In genomic region chr6:150813993-150814359, GRCh38 we compare ENCODE assay signal across 9 cellular contexts. TPM values are rescaled to one million over a fixed set of nuclear protein-coding genes. Genes with fewer than 3 reads are reported as not detected.
A peak's percentile ranks its signal among the peaks of the same experiment; 100 is the strongest.
DNase-seq lines count a peak whose midpoint lies in the region; ATAC-seq, FAIRE-seq and TF ChIP-seq lines count a peak whose summit lies in the region.
"Had no signal": no experiment of that assay in that cellular context is flagged by ENCODE, and none has a peak within 500 bp of the region (broad histone marks: within the 10 kb centered on the region; RNA-seq: fewer than 3 reads in every experiment).

No MANE protein-coding gene starts in this region.

- no peaks in the 10 kb centered on the region for H4K20me1 ChIP-seq in mammary epithelial cell (ENCODE audit: insufficient read depth, low read length)

- intact Hi-C loops in activated naive CD4-positive, alpha-beta T cell treated with anti-CD3 and anti-CD28 coated beads for 36 hours (cut with micrococcal nuclease): loop anchor here (1.0 to 10.0 kb wide), 8 partner anchors 128 to 879 kb away; partner anchors contain the start of gene PLEKHG1
- intact Hi-C loops in mammary epithelial cell (cut with micrococcal nuclease): loop anchor here (2.0 to 10.0 kb wide), 4 partner anchors 147 to 879 kb away; partner anchors contain the start of gene ULBP3

- H3K4me3 ChIP-seq in mammary epithelial cell (replicated peaks in 1 of 3; ENCODE audit: insufficient read depth in 1 of 3, low read depth in 2 of 3, low read length in 3 of 3): no peak overlapping the region

- ATAC-seq in HG03175 (IDR thresholded peaks at IDR 0.05; ENCODE audit: unreplicated experiment) (peak; percentile 56), GM21526 (IDR thresholded peaks at IDR 0.05; ENCODE audit: low FRiP score, unreplicated experiment) (no peak)
- peak; percentile 29 for ATAC-seq in stimulated activated naive CD8-positive, alpha-beta T cell treated with anti-CD3 and anti-CD28 coated beads, Interleukin-15, Interleukin-2, amounts not matched to agents 100 U/mL and 50 U/mL, for 24 hours

- WGBS in mammary epithelial cell (ENCODE audit: low coverage, missing lambda C conversion rate): 67% methylated on average over 3 of the region's 3 CpGs

- no peak overlapping the region for H3K4me3 Mint-ChIP-seq in activated naive CD4-positive, alpha-beta T cell treated with anti-CD3 and anti-CD28 coated beads for 36 hours

- in situ Hi-C loops in mammary epithelial cell (cut with MboI; ENCODE audit: low sequenced_read_pairs in 2 of 2): loop anchor here (5.0 to 25.0 kb wide), 3 partner anchors 392 to 752 kb away; partner anchors contain the start of gene ULBP3 (in 1 of the 2)

- TF ChIP-seq CTCF in mammary epithelial cell (conservative IDR thresholded peaks at IDR 0.05 in 1 of 2, IDR thresholded peaks at IDR 0.05 in 1 of 2; ENCODE audit: extremely low read depth in 1 of 2, insufficient read depth in 1 of 2, low read depth in 1 of 2, low read length in 2 of 2): no peak
- no peak for TF ChIP-seq CTCF in D721Med (IDR thresholded peaks at IDR 0.05; ENCODE audit: insufficient read depth, missing control alignments)

- dilution Hi-C loops in mammary epithelial cell (cut with HindIII; ENCODE audit: low sequenced_read_pairs): loop anchor here (5.0 kb wide), 1 partner anchor 382 kb away; no protein-coding TSS in a partner anchor

- H3K27ac ChIP-seq in mammary epithelial cell (ENCODE audit: insufficient read depth, low read depth, low read length): peak overlapping the region; percentile 54
- H3K27ac ChIP-seq: C4-2B had no signal

- CTCF ChIA-PET in activated naive CD4-positive, alpha-beta T cell treated with anti-CD3 and anti-CD28 coated beads for 36 hours (lab: Charles Lee): interaction anchor here (1.1 to 1.5 kb wide), 3 partner anchors 181 to 398 kb away, joined by 3 to 6 read pairs (median 4); no protein-coding TSS in a partner anchor
- CTCF ChIA-PET in mammary epithelial cell (lab: Charles Lee; ENCODE audit: low non-redundant PET): interaction anchor here (0.6 to 1.7 kb wide), 3 partner anchors 128 to 405 kb away, joined by 7 to 26 read pairs (median 19); no protein-coding TSS in a partner anchor

- H3K9me3 Mint-ChIP-seq in activated naive CD4-positive, alpha-beta T cell treated with anti-CD3 and anti-CD28 coated beads for 36 hours: no peaks in the 10 kb centered on the region

- H3K27me3 Mint-ChIP-seq in activated naive CD4-positive, alpha-beta T cell treated with anti-CD3 and anti-CD28 coated beads for 36 hours (ENCODE audit: low read depth): peaks cover 26% of the 10 kb centered on the region

- no peak for FAIRE-seq in D721Med (lab: Jason Lieb, UNC)

- H3K79me2 ChIP-seq in mammary epithelial cell (ENCODE audit: insufficient read depth, low read length): no peaks in the 10 kb centered on the region

- no peaks in the 10 kb centered on the region for H3K36me3 Mint-ChIP-seq in activated naive CD4-positive, alpha-beta T cell treated with anti-CD3 and anti-CD28 coated beads for 36 hours (ENCODE audit: low read depth)

- H3K9ac ChIP-seq in mammary epithelial cell (ENCODE audit: insufficient read depth, low read length): peak overlapping the region; percentile 37

- peak overlapping the region; percentile 0 for H2AFZ ChIP-seq in mammary epithelial cell (ENCODE audit: low read depth, low read length)

- peak; percentile 25 for DNase-seq in activated naive CD4-positive, alpha-beta T cell treated with anti-CD3 and anti-CD28 coated beads for 36 hours
- no peak for DNase-seq in activated naive CD4-positive, alpha-beta T cell treated with Interleukin-2 at 50 U/mL for 16 hours
- DNase-seq in mammary epithelial cell (peak; percentile 90), D721Med (ENCODE audit: insufficient read length, low spot score) (no peak), nucleus accumbens (lab: John Stamatoyannopoulos, UW) (no peak)
- no peak for DNase-seq in stimulated activated naive CD8-positive, alpha-beta T cell treated with anti-CD3 and anti-CD28 coated beads, Interleukin-15, Interleukin-2, amounts not matched to agents 100 U/mL and 50 U/mL, for 24 hours

- H3K4me1 ChIP-seq in mammary epithelial cell (ENCODE audit: insufficient read depth, low read length): peaks cover 12% of the 10 kb centered on the region

- no peaks in the 10 kb centered on the region for H3K27me3 ChIP-seq in mammary epithelial cell (ENCODE audit: insufficient read depth, low read length)

- peak overlapping the region; percentile 85 for H3K27ac Mint-ChIP-seq in activated naive CD4-positive, alpha-beta T cell treated with anti-CD3 and anti-CD28 coated beads for 36 hours

- no TSS peak for BruUV-seq in mammary epithelial cell (replicated peaks; lab: Mats Ljungman, UMichigan)

- peaks cover 23% of the 10 kb centered on the region for H3K4me1 Mint-ChIP-seq in activated naive CD4-positive, alpha-beta T cell treated with anti-CD3 and anti-CD28 coated beads for 36 hours (ENCODE audit: low read depth)

- peak overlapping the region; percentile 50 for H3K4me2 ChIP-seq in mammary epithelial cell (ENCODE audit: insufficient read depth, low read depth, low read length)

- peaks cover 3% of the 10 kb centered on the region for H3K36me3 ChIP-seq in mammary epithelial cell (ENCODE audit: insufficient read depth, low read length)

- H3K9me3 ChIP-seq in mammary epithelial cell (replicated peaks; ENCODE audit: insufficient read depth, low read length): no peaks in the 10 kb centered on the region

RNA-seq across cellular contexts. Expression of gene MTHFD1L, which starts 51.5 kb away (rescaled TPM):
- 100 to 1,000 TPM; 181 to 194 TPM for total RNA-seq in activated naive CD4-positive, alpha-beta T cell treated with anti-CD3 and anti-CD28 coated beads for 36 hours
- total RNA-seq in mammary epithelial cell: 10 to 100 TPM; 56.7 to 77.7 TPM
- polyA plus RNA-seq in mammary epithelial cell: 34.1 TPM
- 39.2 TPM for polyA minus RNA-seq in mammary epithelial cell

Comparison
In these comparisons a context has a peak if more than half of its experiments do, and no peak if none do; other contexts are left out.
1. DNase-seq: peak in activated naive CD4-positive, alpha-beta T cell treated with anti-CD3 and anti-CD28 coated beads for 36 hours (single experiment) and mammary epithelial cell (single experiment); none in activated naive CD4-positive, alpha-beta T cell treated with Interleukin-2 at 50 U/mL for 16 hours (single experiment), stimulated activated naive CD8-positive, alpha-beta T cell treated with anti-CD3 and anti-CD28 coated beads, Interleukin-15, Interleukin-2, amounts not matched to agents 100 U/mL and 50 U/mL, for 24 hours (single experiment), D721Med (single experiment) and nucleus accumbens (0 of 56).